In genomic region chr5:13427859-13428557, GRCh38 we compare ENCODE assay signal across 29 cellular contexts.
"Had no signal": no experiment of that assay in that cellular context is flagged by ENCODE, and none has a peak within 500 bp of the region (broad histone marks: within the 10 kb centered on the region; RNA-seq: fewer than 3 reads in every experiment).

No MANE protein-coding gene starts in this region.

- H3K36me3 ChIP-seq: ascending aorta, breast epithelium, cardiac muscle cell, colonic mucosa, WERI-Rb-1 had no signal

- H3K36me3 Mint-ChIP-seq: activated naive CD4-positive, alpha-beta T cell treated with anti-CD3 and anti-CD28 coated beads, Interleukin-2, amount 50 U/mL, for 24 hours; activated naive CD8-positive, alpha-beta T cell treated with anti-CD3 and anti-CD28 coated beads for 36 hours; brain had no signal

- H3K27ac ChIP-seq: ascending aorta, breast epithelium, cardiac muscle cell, colonic mucosa, WERI-Rb-1 had no signal

- H3K4me1 Mint-ChIP-seq: activated B cell treated with CpG ODN at 0.5 μM for 24 hours; activated naive CD4-positive, alpha-beta T cell treated with anti-CD3 and anti-CD28 coated beads, Interleukin-2, amount 50 U/mL, for 24 hours; activated naive CD8-positive, alpha-beta T cell treated with anti-CD3 and anti-CD28 coated beads for 36 hours; activated naive CD8-positive, alpha-beta T cell treated with anti-CD3 and anti-CD28 coated beads, Interleukin-2, amount 50 U/mL, for 24 hours; brain had no signal

- DNase-seq: activated B cell treated with CpG ODN at 0.5 μM for 24 hours; activated CD4-positive, alpha-beta T cell treated with anti-CD3 and anti-CD28 coated beads for 48 hours; activated CD4-positive, alpha-beta T cell treated with anti-CD3 and anti-CD28 coated beads, Interleukin-2, amount 50 U/mL, for 1 hour; activated CD4-positive, alpha-beta T cell treated with anti-CD3 and anti-CD28 coated beads, Interleukin-2, amount 50 U/mL, for 48 hours; activated CD8-positive, alpha-beta memory T cell treated with anti-CD3 and anti-CD28 coated beads for 24 hours; activated CD8-positive, alpha-beta T cell treated with anti-CD3 and anti-CD28 coated beads for 36 hours; activated effector memory CD4-positive, alpha-beta T cell treated with anti-CD3 and anti-CD28 coated beads, Interleukin-2, amount 50 U/mL, for 16 hours; activated naive CD4-positive, alpha-beta T cell treated with anti-CD3 and anti-CD28 coated beads for 36 hours; activated naive CD8-positive, alpha-beta T cell treated with anti-CD3 and anti-CD28 coated beads for 36 hours; activated naive CD8-positive, alpha-beta T cell treated with anti-CD3 and anti-CD28 coated beads, Interleukin-2, amount 50 U/mL, for 24 hours; activated T-cell treated with anti-CD3 and anti-CD28 coated beads, Interleukin-2, amount 50 U/mL, for 48 hours; central memory CD4-positive, alpha-beta T cell; cerebellar nuclear complex; colonic mucosa; effector CD8-positive, alpha-beta T cell; foreskin fibroblast; head of caudate nucleus; hippocampal formation; T-helper 9 cell; WERI-Rb-1 had no signal

- H3K4me3 ChIP-seq: ascending aorta, breast epithelium, cardiac muscle cell, colonic mucosa had no signal

- H3K27me3 ChIP-seq: ascending aorta, breast epithelium, cardiac muscle cell, colonic mucosa had no signal

- H3K9me3 ChIP-seq: ascending aorta, breast epithelium, colonic mucosa had no signal

- H3K27me3 Mint-ChIP-seq: activated B cell treated with CpG ODN at 0.5 μM for 24 hours; activated CD8-positive, alpha-beta T cell treated with anti-CD3 and anti-CD28 coated beads for 36 hours; activated naive CD4-positive, alpha-beta T cell treated with anti-CD3 and anti-CD28 coated beads, Interleukin-2, amount 50 U/mL, for 24 hours; activated naive CD8-positive, alpha-beta T cell treated with anti-CD3 and anti-CD28 coated beads for 36 hours; activated naive CD8-positive, alpha-beta T cell treated with anti-CD3 and anti-CD28 coated beads, Interleukin-2, amount 50 U/mL, for 24 hours; brain had no signal

- H3K27ac Mint-ChIP-seq: activated B cell treated with CpG ODN at 0.5 μM for 24 hours; activated CD8-positive, alpha-beta T cell treated with anti-CD3 and anti-CD28 coated beads for 36 hours; activated naive CD4-positive, alpha-beta T cell treated with anti-CD3 and anti-CD28 coated beads for 36 hours; activated naive CD8-positive, alpha-beta T cell treated with anti-CD3 and anti-CD28 coated beads for 36 hours; activated naive CD8-positive, alpha-beta T cell treated with anti-CD3 and anti-CD28 coated beads, Interleukin-2, amount 50 U/mL, for 24 hours; activated T-helper 1 cell treated with anti-CD3 and anti-CD28 coated beads, Interleukin-12 subunit alpha, Interleukin-12 subunit beta, Interleukin-2, Interleukin-4 antibody, amounts not matched to agents 30 ng/mL and 10 ng/mL and 1 ng/mL, durations not matched to agents 14 hours and 24 hours and 36 hours; activated T-helper 2 cell treated with anti-CD3 and anti-CD28 coated beads, Interferon-gamma antibody, Interleukin-2, Interleukin-4, amounts not matched to agents 10 μg/mL and 5 μg/mL and 100 μg/mL, durations not matched to agents 14 hours and 24 hours and 36 hours; brain had no signal

- ATAC-seq: activated CD4-positive, CD25-positive, alpha-beta regulatory T cell treated with anti-CD3 and anti-CD28 coated beads, Interleukin-2, amount 50 U/mL, for 24 hours; activated CD8-positive, alpha-beta T cell treated with anti-CD3 and anti-CD28 coated beads for 36 hours; activated naive CD8-positive, alpha-beta T cell treated with anti-CD3 and anti-CD28 coated beads, Interleukin-2, amount 50 U/mL, for 24 hours; esophagus mucosa had no signal

- H3K4me1 ChIP-seq: ascending aorta, breast epithelium, colonic mucosa had no signal

- H3K4me3 Mint-ChIP-seq: activated B cell treated with CpG ODN at 0.5 μM for 24 hours; activated CD8-positive, alpha-beta T cell treated with anti-CD3 and anti-CD28 coated beads for 36 hours; activated naive CD4-positive, alpha-beta T cell treated with anti-CD3 and anti-CD28 coated beads for 36 hours; activated naive CD4-positive, alpha-beta T cell treated with anti-CD3 and anti-CD28 coated beads, Interleukin-2, amount 50 U/mL, for 24 hours; activated naive CD8-positive, alpha-beta T cell treated with anti-CD3 and anti-CD28 coated beads for 36 hours; activated naive CD8-positive, alpha-beta T cell treated with anti-CD3 and anti-CD28 coated beads, Interleukin-2, amount 50 U/mL, for 24 hours; activated T-helper 1 cell treated with anti-CD3 and anti-CD28 coated beads, Interleukin-12 subunit alpha, Interleukin-12 subunit beta, Interleukin-2, Interleukin-4 antibody, amounts not matched to agents 30 ng/mL and 10 ng/mL and 1 ng/mL, durations not matched to agents 14 hours and 24 hours and 36 hours; brain had no signal
